6 cellular contexts compared by ENCODE assay signal in genomic region chr19:38362946-38363688, GRCh38. TPM values are rescaled to one million over a fixed set of nuclear protein-coding genes. Genes with fewer than 3 reads are reported as not detected.
A peak's percentile ranks its signal among the peaks of the same experiment; 100 is the strongest.
DNase-seq lines count a peak whose midpoint lies in the region; ATAC-seq and TF ChIP-seq lines count a peak whose summit lies in the region.
"Not testable (repeated sequence)": the region's sequence is repeated elsewhere in the genome, so short reads cannot be mapped to it uniquely, and the experiment has no call there.
"Had no signal": no experiment of that assay in that cellular context is flagged by ENCODE, and none has a peak within 500 bp of the region (broad histone marks: within the 10 kb centered on the region; RNA-seq: fewer than 3 reads in every experiment).

No MANE protein-coding gene starts in this region.

- H2BK12ac ChIP-seq in neuronal stem cell (ENCODE audit: low read length): not testable (repeated sequence)

- not testable (repeated sequence) for H3K14ac ChIP-seq in neuronal stem cell (ENCODE audit: low read length)

- CTCF ChIA-PET in HEK293 (lab: Yijun Ruan, JAX): interaction anchor here (0.6 to 1.4 kb wide), 5 partner anchors 11 to 1854 kb away, joined by 3 to 5 read pairs (median 4); partner anchors contain the start of genes CATSPERG, FAM98C and PSMD8

- H2AK5ac ChIP-seq in neuronal stem cell (ENCODE audit: low read depth, low read length): not testable (repeated sequence)

- H3K4ac ChIP-seq in neuronal stem cell (ENCODE audit: low read length): not testable (repeated sequence)

- peak overlapping the region; percentile 19 for H2BK5ac ChIP-seq in neuronal stem cell (ENCODE audit: low read length)

- not testable (repeated sequence) for H2BK15ac ChIP-seq in neuronal stem cell (ENCODE audit: low read length)

- H2AFZ ChIP-seq in neuronal stem cell (ENCODE audit: low read length): peak overlapping the region; percentile 98

- H3K27ac Mint-ChIP-seq in T-helper 17 cell: not testable (repeated sequence)

- WGBS in neuronal stem cell (ENCODE audit: extremely low coverage in 2 of 2, insufficient read length in 2 of 2, insufficient replicate concordance in 1 of 2), 2 donors: no CpG with 5 or more reads among the region's 16 CpGs

- not testable (repeated sequence) for H3K27ac ChIP-seq in HEK293 (ENCODE audit: extremely low read depth, low read depth, low read length); left ventricle myocardium inferior (replicated peaks); neuronal stem cell (replicated peaks; ENCODE audit: low read length)

- not testable (repeated sequence) for H3K27me3 Mint-ChIP-seq in T-helper 17 cell

- H3K9me3 ChIP-seq in HEK293 (ENCODE audit: control insufficient read depth, insufficient read depth, low read depth, low read length); T-helper 17 cell (ENCODE audit: control insufficient read depth, low read length, poor library complexity, severe bottlenecking); left ventricle myocardium inferior (replicated peaks); neuronal stem cell (replicated peaks in 1 of 2; ENCODE audit: control insufficient read depth in 2 of 2, insufficient read depth in 1 of 2, low read depth in 1 of 2, low read length in 2 of 2): not testable (repeated sequence)

- POLR2A ChIA-PET in HEK293 (lab: Yijun Ruan, JAX): interaction anchor here (0.9 to 2.8 kb wide), 6 partner anchors 11 to 256 kb away, joined by 3 to 49 read pairs (median 8); partner anchors contain the start of genes EIF3K, FAM98C, GGN and PSMD8

- H3K18ac ChIP-seq in neuronal stem cell (ENCODE audit: low read length): not testable (repeated sequence)

- not testable (repeated sequence) for H3K9ac ChIP-seq in neuronal stem cell (ENCODE audit: low read depth, low read length, poor library complexity)

- H3K36me3 ChIP-seq in HEK293 (ENCODE audit: control insufficient read depth in 2 of 2, insufficient read depth in 1 of 2, low read length in 2 of 2); left ventricle myocardium inferior; neuronal stem cell (replicated peaks in 1 of 2; ENCODE audit: control insufficient read depth in 2 of 2, insufficient read depth in 2 of 2, low read length in 2 of 2): not testable (repeated sequence)

- not testable (repeated sequence) for H3K4me3 ChIP-seq in HEK293 (ENCODE audit: low read depth, low read length)
- H3K4me3 ChIP-seq in astrocyte of the cerebellum (ENCODE audit: low read depth, low read length) (peak overlapping the region; percentile 55), left ventricle myocardium inferior (peak overlapping the region; percentile 86), neuronal stem cell (ENCODE audit: low read length in 2 of 2) (peak overlapping the region; percentile 51 to 68)

- H4K91ac ChIP-seq in neuronal stem cell (ENCODE audit: low read depth, low read length, poor library complexity): not testable (repeated sequence)

- H3K4me1 Mint-ChIP-seq in T-helper 17 cell: not testable (repeated sequence)

- not testable (repeated sequence) for DNase-seq in T-helper 17 cell; astrocyte of the cerebellum (ENCODE audit: low read depth); left ventricle myocardium inferior; neuronal stem cell (ENCODE audit: low spot score)

- not testable (repeated sequence) for H3K4me2 ChIP-seq in neuronal stem cell (ENCODE audit: insufficient read depth, low read length, poor library complexity, severe bottlenecking)

- peak overlapping the region; percentile 87 for H3K4me3 Mint-ChIP-seq in T-helper 17 cell

- not testable (repeated sequence) for H2BK120ac ChIP-seq in neuronal stem cell (ENCODE audit: low read depth, low read length)

- not testable (repeated sequence) for H3K4me1 ChIP-seq in HEK293 (ENCODE audit: control insufficient read depth, insufficient read depth, low read length); neuronal stem cell (ENCODE audit: control insufficient read depth in 2 of 2, insufficient read depth in 1 of 2, low read depth in 1 of 2, low read length in 2 of 2)
- H3K4me1 ChIP-seq in left ventricle myocardium inferior: peaks cover 20% of the 10 kb centered on the region

- in situ Hi-C loops in astrocyte of the cerebellum (cut with HindIII; ENCODE audit: low sequenced_read_pairs): not testable (repeated sequence)

- intact Hi-C loops in left ventricle myocardium inferior (cut with micrococcal nuclease): not testable (repeated sequence)

- H3K36me3 Mint-ChIP-seq in T-helper 17 cell (ENCODE audit: low read depth): not testable (repeated sequence)

- not testable (repeated sequence) for H3K79me1 ChIP-seq in neuronal stem cell (ENCODE audit: low read depth, low read length)

- not testable (repeated sequence) for TF ChIP-seq CTCF in HEK293 (tag by site-specific recombination; IDR thresholded peaks at IDR 0.05); astrocyte of the cerebellum (IDR thresholded peaks at IDR 0.05; ENCODE audit: low read depth, low read length, missing control alignments); left ventricle myocardium inferior (IDR thresholded peaks at IDR 0.05; ENCODE audit: borderline replicate concordance)

- H3K23ac ChIP-seq in neuronal stem cell (ENCODE audit: low read depth, low read length, poor library complexity): not testable (repeated sequence)

- H3K27me3 ChIP-seq in left ventricle myocardium inferior (ENCODE audit: low read depth) (peaks cover 33% of the 10 kb centered on the region), neuronal stem cell (ENCODE audit: control insufficient read depth in 3 of 3, insufficient read depth in 3 of 3, low read depth in 1 of 3, low read length in 3 of 3) (peaks cover 0 to 34% (median 22%) of the 10 kb centered on the region in 3 experiments)

- ATAC-seq in T-helper 17 cell: not testable (repeated sequence)

- not testable (repeated sequence) for H4K8ac ChIP-seq in neuronal stem cell (ENCODE audit: low read depth, low read length)

TF ChIP-seq in HEK293, 187 proteins besides CTCF, POLR2A, EP300 and RAD21:
- TF ChIP-seq ZNF121 (tag by site-specific recombination; IDR thresholded peaks at IDR 0.05) (peak; percentile 94), ZNF362 (tag by site-specific recombination; IDR thresholded peaks at IDR 0.05) (0 out of 2 replicates have a peak, but pooled peaks have one; percentile 25)

RNA-seq across cellular contexts. Expression of gene PSMD8, which starts 11.3 kb away (rescaled TPM):
- total RNA-seq in T-helper 17 cell: 10 to 100 TPM; 75.9 to 84.7 TPM
- total RNA-seq in left ventricle myocardium inferior: 349 TPM
- 142 TPM for polyA plus RNA-seq in neuronal stem cell (2013, experiment 1 of 2)
- 138 TPM for polyA plus RNA-seq in neuronal stem cell (2013, experiment 2 of 2)

RNA-seq across cellular contexts. Expression of gene GGN, which starts 24.7 kb away (rescaled TPM):
- total RNA-seq in T-helper 17 cell: not detected
- not detected for total RNA-seq in left ventricle myocardium inferior
- 1.7 TPM for polyA plus RNA-seq in neuronal stem cell (2013, experiment 1 of 2)
- polyA plus RNA-seq in neuronal stem cell (2013, experiment 2 of 2): 1.7 TPM
- total RNA-seq: lung microvascular endothelial cell had no signal

RNA-seq across cellular contexts. Expression of gene SPRED3, which starts 25.4 kb away (rescaled TPM):
- total RNA-seq in T-helper 17 cell (1 to 10 TPM; 1.6 to 2.2 TPM), left ventricle myocardium inferior (0.71 TPM)
- polyA plus RNA-seq in neuronal stem cell (2013, experiment 1 of 2): 10.3 TPM
- 10.5 TPM for polyA plus RNA-seq in neuronal stem cell (2013, experiment 2 of 2)

RNA-seq across cellular contexts. Expression of gene CATSPERG, which starts 27.5 kb away (rescaled TPM):
- total RNA-seq in T-helper 17 cell (10 to 100 TPM in 1 of 2 donors, 1 to 10 TPM in 1; 9.1 to 13.3 TPM), left ventricle myocardium inferior (1.4 TPM)
- polyA plus RNA-seq in neuronal stem cell (2013, experiment 1 of 2): 3.1 TPM
- polyA plus RNA-seq in neuronal stem cell (2013, experiment 2 of 2): 3.7 TPM

RNA-seq across cellular contexts. Expression of gene FAM98C, which starts 39.8 kb away (rescaled TPM):
- total RNA-seq in T-helper 17 cell (10 to 100 TPM; 29.2 to 31.9 TPM), left ventricle myocardium inferior (11.5 TPM)
- polyA plus RNA-seq in neuronal stem cell (2013, experiment 1 of 2): 5.4 TPM
- polyA plus RNA-seq in neuronal stem cell (2013, experiment 2 of 2): 5.3 TPM
